In the genomic region with DNA sequence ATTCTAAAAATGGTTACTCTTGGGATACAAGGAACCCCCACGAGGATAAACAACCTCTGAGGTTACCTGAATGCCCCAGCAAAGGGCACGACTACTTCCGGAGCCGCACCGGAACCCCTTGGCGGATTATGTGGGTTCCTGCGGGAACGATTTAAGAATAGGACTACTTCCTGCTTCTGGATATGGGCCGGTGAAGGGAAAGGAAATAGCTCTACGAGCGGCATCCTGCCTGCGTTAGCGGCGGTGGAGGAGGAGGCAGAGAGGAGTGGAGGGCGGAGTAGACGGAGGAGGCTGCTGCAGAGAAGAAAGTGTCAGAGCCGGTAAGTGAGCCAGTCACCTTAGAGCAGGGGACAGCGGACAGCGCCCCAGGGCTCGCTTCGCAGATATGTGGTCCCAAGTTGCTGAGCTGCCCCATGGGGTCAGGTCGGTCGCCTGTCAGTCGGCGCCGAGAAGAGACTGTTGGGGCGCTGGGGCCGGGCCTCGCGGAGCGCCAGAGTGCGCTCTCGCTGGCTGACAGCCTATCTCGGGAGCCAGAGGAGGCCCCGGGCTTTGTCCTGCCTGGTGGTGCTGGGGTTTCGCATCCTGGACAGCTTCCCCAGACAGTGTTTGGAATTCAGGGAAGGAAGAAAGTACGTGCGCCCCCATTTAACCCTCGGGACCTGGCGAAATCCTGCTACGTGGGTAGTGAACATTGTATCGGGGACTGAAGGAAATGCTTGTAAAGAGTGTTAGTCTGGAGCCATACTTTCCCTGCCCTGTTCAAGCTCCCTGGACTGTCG, we compare ENCODE assay signal across 8 cellular contexts. TPM values are rescaled to one million over a fixed set of nuclear protein-coding genes. Genes with fewer than 3 reads are reported as not detected.
DNase-seq lines count a peak whose midpoint lies in the region; ATAC-seq, FAIRE-seq and TF ChIP-seq lines count a peak whose summit lies in the region.

A gene with protein sequence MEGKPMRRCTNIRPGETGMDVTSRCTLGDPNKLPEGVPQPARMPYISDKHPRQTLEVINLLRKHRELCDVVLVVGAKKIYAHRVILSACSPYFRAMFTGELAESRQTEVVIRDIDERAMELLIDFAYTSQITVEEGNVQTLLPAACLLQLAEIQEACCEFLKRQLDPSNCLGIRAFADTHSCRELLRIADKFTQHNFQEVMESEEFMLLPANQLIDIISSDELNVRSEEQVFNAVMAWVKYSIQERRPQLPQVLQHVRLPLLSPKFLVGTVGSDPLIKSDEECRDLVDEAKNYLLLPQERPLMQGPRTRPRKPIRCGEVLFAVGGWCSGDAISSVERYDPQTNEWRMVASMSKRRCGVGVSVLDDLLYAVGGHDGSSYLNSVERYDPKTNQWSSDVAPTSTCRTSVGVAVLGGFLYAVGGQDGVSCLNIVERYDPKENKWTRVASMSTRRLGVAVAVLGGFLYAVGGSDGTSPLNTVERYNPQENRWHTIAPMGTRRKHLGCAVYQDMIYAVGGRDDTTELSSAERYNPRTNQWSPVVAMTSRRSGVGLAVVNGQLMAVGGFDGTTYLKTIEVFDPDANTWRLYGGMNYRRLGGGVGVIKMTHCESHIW (plus strand): TSS at position 223 of the 779 bp plus-strand sequence. CDS start 1,063 bp downstream, outside the sequence.

- peak; percentile 93 for ATAC-seq in HG03457 (IDR thresholded peaks at IDR 0.05; ENCODE audit: unreplicated experiment)

- FAIRE-seq in GM19239 (lab: Jason Lieb, UNC), result peak; percentile 99

- no peaks in the 10 kb centered on the region for H3K9me3 ChIP-seq in colonic mucosa

- H3K27me3 ChIP-seq in BJ (ENCODE audit: control insufficient read depth, insufficient read depth, low read length) (peaks cover 2% of the 10 kb centered on the region), colonic mucosa (no peaks in the 10 kb centered on the region), layer of hippocampus (ENCODE audit: control insufficient read depth, insufficient read depth, low read length) (no peaks in the 10 kb centered on the region)

- H3K27ac ChIP-seq in colonic mucosa, result peak within 1 kb of the TSS; percentile 93
- H3K27ac ChIP-seq in layer of hippocampus (ENCODE audit: low read depth, low read length), result peak within 1 kb of the TSS; percentile 36

- H3K36me3 ChIP-seq in BJ (ENCODE audit: control insufficient read depth, insufficient read depth, low read length) (no peaks in the 10 kb centered on the region), colonic mucosa (no peaks in the 10 kb centered on the region)

- DNase-seq in BJ (ENCODE audit: low read depth) (peak; percentile 46), GM19239 (ENCODE audit: insufficient read length, low spot score) (peak; percentile 64), NCI-H524 treated with DMSO at 0.1 percent for 48 hours (lab: John Stamatoyannopoulos, UW) (peak; percentile 65), colonic mucosa (peak; percentile 86)
- DNase-seq in activated CD4-positive, alpha-beta T cell treated with anti-CD3 and anti-CD28 coated beads for 4 hours, result peak; percentile 79 to 81
- DNase-seq in stimulated activated CD4-positive, alpha-beta T cell treated with anti-CD3 and anti-CD28 coated beads, Interleukin-1b, Interleukin-23, amount 100 ng/mL, for 4 hours (ENCODE audit: low read depth in 2 of 2), result peak; percentile 56 to 78

- intact Hi-C loops in colonic mucosa (cut with DNase I), result no loop called here

- POLR2A ChIA-PET in BJ (lab: Charles Lee), result interaction anchor here (0.6 kb wide), 2 partner anchors 447 to 1177 kb away, joined by 3 to 4 read pairs; no protein-coding TSS in a partner anchor

- TF ChIP-seq CTCF in BJ (IDR thresholded peaks at IDR 0.05; ENCODE audit: insufficient read depth, low read depth, low read length) (no peak), colonic mucosa (IDR thresholded peaks at IDR 0.05) (no peak)

- no peaks in the 10 kb centered on the region for H3K4me1 ChIP-seq in colonic mucosa

- CTCF ChIA-PET in BJ (lab: Yijun Ruan, JAX), result interaction anchor here (0.6 to 1.4 kb wide), 7 partner anchors 10 to 973 kb away, joined by 3 to 5 read pairs (median 3); no protein-coding TSS in a partner anchor

- H3K4me3 ChIP-seq in BJ (ENCODE audit: low read depth, low read length), result peak within 1 kb of the TSS; percentile 89
- peak within 1 kb of the TSS; percentile 70 for H3K4me3 ChIP-seq in colonic mucosa

- peak within 1 kb of the TSS; percentile 72 to 97 for H3K9ac ChIP-seq in colonic mucosa (ENCODE audit: low read depth in 2 of 2, low read length in 2 of 2)

RNA-seq across cellular contexts. Expression of the gene that starts here (rescaled TPM):
- polyA plus RNA-seq in BJ (2011; rRNA removed), result 11.0 and 15.5 TPM in 2 replicates
- 9.4 and 11.9 TPM in 2 replicates for polyA minus RNA-seq in BJ (2011; rRNA and poly(A)+ RNA removed)
- 10 to 100 TPM; 14.9 to 22.5 TPM for total RNA-seq in colonic mucosa

Comparison
In these comparisons a context has a peak if more than half of its experiments do, and no peak if none do; other contexts are left out.
1. Peak in every context shown above with its lines: DNase-seq, ATAC-seq, H3K4me3 ChIP-seq and H3K27ac ChIP-seq.